ENCODE assay signal across 15 cellular contexts in the genomic region with DNA sequence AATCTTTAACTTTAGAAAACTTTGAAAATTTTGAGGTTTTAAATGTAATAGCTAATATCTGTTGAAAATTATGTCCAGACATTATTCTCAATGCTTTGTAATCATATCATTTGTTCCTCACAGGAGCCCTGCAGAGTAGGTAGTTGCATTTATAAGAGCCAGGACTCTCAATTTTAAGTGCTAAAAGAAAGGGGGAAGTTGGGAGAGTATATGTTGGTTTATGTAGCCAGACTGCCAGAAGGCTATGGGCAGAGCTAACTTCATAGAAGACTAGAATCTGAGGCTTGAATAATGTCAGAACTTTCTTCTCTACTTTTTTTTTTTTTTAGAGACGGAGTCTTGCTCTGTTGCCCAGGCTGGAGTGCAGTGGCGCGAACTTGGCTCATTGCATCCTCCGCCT. TPM values are rescaled to one million over a fixed set of nuclear protein-coding genes. Genes with fewer than 3 reads are reported as not detected.
DNase-seq lines count a peak whose midpoint lies in the region; ATAC-seq and TF ChIP-seq lines count a peak whose summit lies in the region.
"Had no signal": no experiment of that assay in that cellular context is flagged by ENCODE, and none has a peak within 500 bp of the region (broad histone marks: within the 10 kb centered on the region; RNA-seq: fewer than 3 reads in every experiment).

No MANE protein-coding gene starts in this region.

- no peak for ATAC-seq in heart right ventricle
- no peak for ATAC-seq in CD8-positive, alpha-beta T cell

- H3K9me3 ChIP-seq in heart right ventricle (no peaks in the 10 kb centered on the region), neutrophil (no peaks in the 10 kb centered on the region), Caco-2 (no peaks in the 10 kb centered on the region)
- no peaks in the 10 kb centered on the region for H3K9me3 ChIP-seq in CD8-positive, alpha-beta T cell (ENCODE audit: low read length)
- H3K9me3 ChIP-seq: BE2C had no signal

- POLR2A ChIA-PET in Caco-2 (lab: Charles Lee) = interaction anchor here (0.7 kb wide), 1 partner anchor 765 kb away, joined by 3 read pairs; no protein-coding TSS in a partner anchor
- POLR2A ChIA-PET in CD8-positive, alpha-beta T cell (lab: Charles Lee) = no interaction called here

- WGBS in heart right ventricle, 2 donors = 95 to 97% methylated on average over 4 of the region's 4 CpGs

- H3K4me1 ChIP-seq in heart right ventricle (peaks cover 0 to 73% (median 32%) of the 10 kb centered on the region in 9 donors), neutrophil (ENCODE audit: control insufficient read depth in 1 of 2, insufficient read depth in 1 of 2, low read depth in 1 of 2, low read length in 1 of 2) (peaks cover 15 to 21% of the 10 kb centered on the region in 2 experiments), Caco-2 (no peaks in the 10 kb centered on the region; the same call in 1 of the 2 replicates)
- H3K4me1 ChIP-seq in CD8-positive, alpha-beta T cell (ENCODE audit: insufficient read depth, low read length) = peaks cover 8% of the 10 kb centered on the region
- H3K4me1 ChIP-seq: BE2C had no signal

- H3K4me1 Mint-ChIP-seq in Caco-2 (ENCODE audit: low read depth, unreplicated experiment) = no peaks in the 10 kb centered on the region
- H3K4me1 Mint-ChIP-seq in CD8-positive, alpha-beta T cell (ENCODE audit: low read depth) = peaks cover 43% of the 10 kb centered on the region

- H3K4me3 ChIP-seq in heart right ventricle = no peak overlapping the region
- no peak overlapping the region for H3K4me3 ChIP-seq in neutrophil (ENCODE audit: low read depth in 1 of 2, low read length in 1 of 2)
- H3K4me3 ChIP-seq in Caco-2 (ENCODE audit: low read depth, low read length) = no peak overlapping the region
- H3K4me3 ChIP-seq in CD8-positive, alpha-beta T cell (ENCODE audit: low read depth, low read length) = no peak overlapping the region

- H3K4me3 Mint-ChIP-seq in Caco-2 (ENCODE audit: unreplicated experiment) = no peak overlapping the region
- H3K4me3 Mint-ChIP-seq in CD8-positive, alpha-beta T cell = no peak overlapping the region
- H3K4me3 Mint-ChIP-seq: CD4-positive, alpha-beta memory T cell; HFFc6 had no signal

- no peaks in the 10 kb centered on the region for H3K9me3 Mint-ChIP-seq in Caco-2 (ENCODE audit: unreplicated experiment)
- no peaks in the 10 kb centered on the region for H3K9me3 Mint-ChIP-seq in CD8-positive, alpha-beta T cell
- H3K9me3 Mint-ChIP-seq: CD4-positive, alpha-beta memory T cell; HFFc6 had no signal

- no peak overlapping the region for H3K27ac Mint-ChIP-seq in Caco-2 (ENCODE audit: unreplicated experiment)
- no peak overlapping the region for H3K27ac Mint-ChIP-seq in CD8-positive, alpha-beta T cell
- H3K27ac Mint-ChIP-seq: HFFc6 had no signal

- no TSS peak for BruUV-seq in Caco-2 (replicated peaks; lab: Mats Ljungman, UMichigan)

- no peaks in the 10 kb centered on the region for H3K36me3 Mint-ChIP-seq in Caco-2 (ENCODE audit: insufficient read depth, unreplicated experiment)
- peaks cover 38% of the 10 kb centered on the region for H3K36me3 Mint-ChIP-seq in CD8-positive, alpha-beta T cell

- CTCF ChIA-PET in Caco-2 (lab: Charles Lee) = no interaction called here
- CTCF ChIA-PET in CD8-positive, alpha-beta T cell (lab: Charles Lee) = interaction anchor here (0.6 to 0.9 kb wide), 2 partner anchors 17 to 1122 kb away, joined by 3 read pairs; no protein-coding TSS in a partner anchor

- H3K27me3 Mint-ChIP-seq in Caco-2 (ENCODE audit: insufficient read depth, unreplicated experiment) = no peaks in the 10 kb centered on the region
- no peaks in the 10 kb centered on the region for H3K27me3 Mint-ChIP-seq in CD8-positive, alpha-beta T cell (ENCODE audit: low read depth)
- H3K27me3 Mint-ChIP-seq: CD4-positive, alpha-beta memory T cell had no signal

- no peak for TF ChIP-seq CTCF in heart right ventricle (IDR thresholded peaks at IDR 0.05)
- no peak for TF ChIP-seq CTCF in neutrophil (IDR thresholded peaks at IDR 0.05)
- no peak for TF ChIP-seq CTCF in Caco-2 (IDR thresholded peaks at IDR 0.05; ENCODE audit: insufficient read depth in 1 of 2, low read depth in 1 of 2, low read length in 1 of 2, severe bottlenecking in 1 of 2, unreplicated experiment in 1 of 2)
- no peak for TF ChIP-seq CTCF in CD8-positive, alpha-beta T cell (IDR thresholded peaks at IDR 0.05)

- intact Hi-C loops in heart right ventricle (cut with DNase I) (no loop called here), cardiac septum (cut with DNase I) (no loop called here), Caco-2 (cut with micrococcal nuclease; ENCODE audit: unreplicated experiment) (no loop called here)
- intact Hi-C loops in CD8-positive, alpha-beta T cell (cut with DNase I, micrococcal nuclease) = no loop called here

- DNase-seq in heart right ventricle = no peak
- DNase-seq in cardiac septum (ENCODE audit: low spot score) = no peak
- DNase-seq in MV-4-11 (lab: John Stamatoyannopoulos, UW) = peak; percentile 25
- DNase-seq in COLO668 (lab: John Stamatoyannopoulos, UW; ENCODE audit: unreplicated experiment) = no peak
- DNase-seq in Caco-2 = no peak
- DNase-seq in CD8-positive, alpha-beta T cell = no peak
- DNase-seq: BE2C; CD4-positive, alpha-beta memory T cell; DMS53; GF-D8; HCEC 1CT; HFFc6 had no signal

- H3K36me3 ChIP-seq in heart right ventricle (peaks cover 0 to 21% (median 1%) of the 10 kb centered on the region in 9 donors), neutrophil (peaks cover 24% of the 10 kb centered on the region), Caco-2 (ENCODE audit: control insufficient read depth, insufficient read depth, low read length) (no peaks in the 10 kb centered on the region)
- no peaks in the 10 kb centered on the region for H3K36me3 ChIP-seq in CD8-positive, alpha-beta T cell (ENCODE audit: insufficient read depth, low read length)
- H3K36me3 ChIP-seq: BE2C had no signal

- H3K27ac ChIP-seq in heart right ventricle (peak overlapping the region in 6 of 10 donors; percentile 5 to 84 (median 78)), neutrophil (peak overlapping the region; percentile 46)
- no peak overlapping the region for H3K27ac ChIP-seq in CD8-positive, alpha-beta T cell (ENCODE audit: low read depth, low read length)
- H3K27ac ChIP-seq: C4-2B, HL-60 had no signal

- H3K27me3 ChIP-seq in heart right ventricle (no peaks in the 10 kb centered on the region), neutrophil (no peaks in the 10 kb centered on the region), Caco-2 (replicated peaks; ENCODE audit: control insufficient read depth, insufficient read depth, low read length) (no peaks in the 10 kb centered on the region)
- no peaks in the 10 kb centered on the region for H3K27me3 ChIP-seq in CD8-positive, alpha-beta T cell (ENCODE audit: insufficient read depth, low read length)
- H3K27me3 ChIP-seq: BE2C had no signal

RNA-seq across cellular contexts. Expression of gene VPS8, which starts 9.1 kb away (rescaled TPM):
- total RNA-seq in heart right ventricle (100 to 1,000 TPM in 4 of 10 donors, 10 to 100 TPM in 6; 39.7 to 123 (median 94.2) TPM), cardiac septum (101 TPM), Caco-2 (2022) (41.7 and 44.7 TPM in 2 replicates)
- polyA plus RNA-seq in heart right ventricle = 10 to 100 TPM; 11.1 to 19.5 TPM
- total RNA-seq in CD8-positive, alpha-beta T cell = 10 to 100 TPM; 61.4 to 65.0 TPM
